10 cellular contexts compared by ENCODE assay signal in genomic region chr14:92607702-92608429, GRCh38.
DNase-seq lines count a peak whose midpoint lies in the region; ATAC-seq and TF ChIP-seq lines count a peak whose summit lies in the region.
"Had no signal": no experiment of that assay in that cellular context is flagged by ENCODE, and none has a peak within 500 bp of the region (broad histone marks: within the 10 kb centered on the region; RNA-seq: fewer than 3 reads in every experiment).

No MANE protein-coding gene starts in this region.

- no peak overlapping the region for H2AK9ac ChIP-seq in IMR-90 (replicated peaks; ENCODE audit: low read depth, low read length, poor library complexity)

- no peak overlapping the region for H2AFZ ChIP-seq in IMR-90 (replicated peaks; ENCODE audit: low read length, poor library complexity)

- H4K20me1 ChIP-seq in IMR-90 (ENCODE audit: insufficient read depth, low read length): no peaks in the 10 kb centered on the region

- intact Hi-C loops in IMR-90 (cut with micrococcal nuclease): no loop called here

- no peak overlapping the region for H3K9ac ChIP-seq in IMR-90 (ENCODE audit: low read depth, low read length)

- peaks cover 21% of the 10 kb centered on the region; the same call in 1 of the 2 replicates for H3K9me1 ChIP-seq in IMR-90 (ENCODE audit: insufficient read depth, low read length)

- H3K27ac ChIP-seq in IMR-90 (ENCODE audit: insufficient read depth, low read length): peak overlapping the region; percentile 52; the same call in 1 of the 2 replicates
- H3K27ac ChIP-seq: tibial nerve had no signal

- no peak overlapping the region for H3K4ac ChIP-seq in IMR-90 (ENCODE audit: low read depth, low read length)

- peaks cover 19% of the 10 kb centered on the region for H3K9me3 Mint-ChIP-seq in mesothelial cell of epicardium

- H2BK20ac ChIP-seq in IMR-90 (ENCODE audit: low read depth, low read length): no peak overlapping the region

- peak overlapping the region; percentile 48 for H2BK5ac ChIP-seq in IMR-90 (ENCODE audit: low read depth, low read length, poor library complexity, severe bottlenecking)

- no peak overlapping the region for H4K91ac ChIP-seq in IMR-90 (ENCODE audit: insufficient read depth, low read depth, low read length)

- no peak overlapping the region for H3K14ac ChIP-seq in IMR-90 (replicated peaks; ENCODE audit: low read depth, low read length)

- peaks cover 14% of the 10 kb centered on the region for H3K4me1 ChIP-seq in IMR-90 (ENCODE audit: control insufficient read depth, insufficient read depth, low read length)

- no peak for TF ChIP-seq POLR2A in IMR-90 (IDR thresholded peaks at IDR 0.05; ENCODE audit: low read depth, low read length)

- TF ChIP-seq RAD21 in IMR-90 (IDR thresholded peaks at IDR 0.05; ENCODE audit: low read length): no peak

- POLR2A ChIA-PET in AG04449 (lab: Yijun Ruan, JAX): interaction anchor here (0.6 kb wide), 1 partner anchor 18 kb away, joined by 3 read pairs; no protein-coding TSS in a partner anchor
- POLR2A ChIA-PET in IMR-90 (lab: Charles Lee; ENCODE audit: unreplicated experiment): no interaction called here

- H4K8ac ChIP-seq in IMR-90 (ENCODE audit: low read depth in 2 of 2, low read length in 2 of 2): no peak overlapping the region

- peaks cover 2% of the 10 kb centered on the region; the same call in 1 of the 2 replicates for H3K9me3 ChIP-seq in IMR-90 (ENCODE audit: control insufficient read depth, insufficient read depth, low read length)

- peaks cover 14 to 44% of the 10 kb centered on the region in 2 experiments for H3K79me1 ChIP-seq in IMR-90 (ENCODE audit: low read depth in 1 of 2, low read length in 2 of 2)

- no peak overlapping the region for H3K4me3 Mint-ChIP-seq in mesothelial cell of epicardium

- H2BK15ac ChIP-seq in IMR-90 (ENCODE audit: low read depth, low read length): no peak overlapping the region

- peak overlapping the region; percentile 56; the same call in 1 of the 2 replicates for H4K5ac ChIP-seq in IMR-90 (ENCODE audit: low read depth, low read length)

- 0 out of 2 replicates have a peak overlapping the region, but pooled peaks have one; percentile 2 for H2AK5ac ChIP-seq in IMR-90 (ENCODE audit: low read depth, low read length)

- in situ Hi-C loops in IMR-90 (cut with MboI; ENCODE audit: low sequenced_read_pairs): no loop called here
- in situ Hi-C loops in KBM-7 (cut with MboI; ENCODE audit: low pct_unique_long_range_greater_than_20kb, low sequenced_read_pairs): no loop called here

- no peak overlapping the region for H3K4me3 ChIP-seq in AG04449 (ENCODE audit: low read depth, low read length)
- H3K4me3 ChIP-seq in IMR-90 (ENCODE audit: insufficient read depth, low read depth, low read length): no peak overlapping the region
- H3K4me3 ChIP-seq in choroid plexus epithelial cell (ENCODE audit: low read depth, low read length): no peak overlapping the region
- H3K4me3 ChIP-seq: tibial nerve had no signal

- no peak overlapping the region; the same call in 1 of the 2 replicates for H3K4me2 ChIP-seq in IMR-90 (ENCODE audit: low read depth, low read length)

- H3K27ac Mint-ChIP-seq in mesothelial cell of epicardium: no peak overlapping the region

- H3K23ac ChIP-seq in IMR-90 (ENCODE audit: low read depth, low read length): no peak overlapping the region

- no peaks in the 10 kb centered on the region for H3K27me3 ChIP-seq in IMR-90 (ENCODE audit: control insufficient read depth, insufficient read depth, low read length)
- H3K27me3 ChIP-seq: tibial nerve had no signal

- H3K56ac ChIP-seq in IMR-90 (ENCODE audit: extremely low read depth, insufficient read depth, low read length): no peak overlapping the region

- dilution Hi-C loops in IMR-90 (cut with HindIII; ENCODE audit: low sequenced_read_pairs, unreplicated experiment): no loop called here

- no peak for TF ChIP-seq CTCF in AG04449 (IDR thresholded peaks at IDR 0.05; ENCODE audit: insufficient read depth, low read length, missing control alignments)
- no peak for TF ChIP-seq CTCF in IMR-90 (conservative IDR thresholded peaks at IDR 0.05; ENCODE audit: low read depth, low read length)
- TF ChIP-seq CTCF in choroid plexus epithelial cell (conservative IDR thresholded peaks at IDR 0.05; ENCODE audit: low read depth, low read length): no peak
- no peak for TF ChIP-seq CTCF in mesothelial cell of epicardium (IDR thresholded peaks at IDR 0.05; ENCODE audit: unreplicated experiment)

- H3K36me3 ChIP-seq in IMR-90 (ENCODE audit: control insufficient read depth, insufficient read depth, low read length): peaks cover 6% of the 10 kb centered on the region
- H3K36me3 ChIP-seq: tibial nerve had no signal

- peak; percentile 48 for ATAC-seq in IMR-90 (ENCODE audit: low read depth)

- no peaks in the 10 kb centered on the region for H3K27me3 Mint-ChIP-seq in mesothelial cell of epicardium (ENCODE audit: low read depth)

- peaks cover 7% of the 10 kb centered on the region for H3K4me1 Mint-ChIP-seq in mesothelial cell of epicardium

- H3K36me3 Mint-ChIP-seq in mesothelial cell of epicardium: peaks cover 13% of the 10 kb centered on the region

- WGBS in IMR-90 (ENCODE audit: extremely low coverage in 2 of 2, insufficient read length in 1 of 2), 2 experiments: no CpG with 5 or more reads among the region's 5 CpGs

- H2BK120ac ChIP-seq in IMR-90 (ENCODE audit: low read depth, low read length): no peak overlapping the region

- peak; percentile 65 for DNase-seq in AG04449 (ENCODE audit: low read depth, low spot score)
- peak; percentile 89 for DNase-seq in IMR-90
- DNase-seq in choroid plexus epithelial cell (ENCODE audit: low read depth): peak; percentile 93
- DNase-seq in kidney tubule cell (ENCODE audit: low spot score): peak; percentile 73
- DNase-seq in NCI-H1092 treated with DMSO at 0.1 percent for 48 hours (lab: John Stamatoyannopoulos, UW): no peak
- no peak for DNase-seq in KBM-7
- no peak for DNase-seq in GF-D8 (lab: John Stamatoyannopoulos, UW)
- DNase-seq in mesothelial cell of epicardium (ENCODE audit: low spot score in 2 of 2, unreplicated experiment in 2 of 2): no peak
- DNase-seq: NCI-H1417 had no signal

- BruUV-seq in IMR-90 (replicated peaks; lab: Mats Ljungman, UMichigan): no TSS peak

- CTCF ChIA-PET in AG04449 (lab: Yijun Ruan, JAX) (interaction anchor here (1.4 kb wide), 1 partner anchor 81 kb away, joined by 3 read pairs; no protein-coding TSS in a partner anchor), IMR-90 (lab: Yijun Ruan, JAX) (no interaction called here)

- H3K18ac ChIP-seq in IMR-90 (ENCODE audit: low read depth, low read length): peak overlapping the region; percentile 64

TF ChIP-seq in IMR-90, 13 proteins besides CTCF, POLR2A, EP300 and RAD21:
- TF ChIP-seq CEBPB (IDR thresholded peaks at IDR 0.05; ENCODE audit: low read depth, low read length) (0 out of 2 replicates have a peak, but pooled peaks have one; percentile 5), MXI1 (IDR thresholded peaks at IDR 0.05; ENCODE audit: borderline replicate concordance, low read depth, low read length) (no peak), NFE2L2 (IDR thresholded peaks at IDR 0.05; ENCODE audit: low read depth, low read length) (no peak), FOS (IDR thresholded peaks at IDR 0.05; ENCODE audit: low read depth, low read length) (no peak), MAFK (IDR thresholded peaks at IDR 0.05; ENCODE audit: low read depth, low read length) (0 out of 2 replicates have a peak, but pooled peaks have one; percentile 13), CHD1 (IDR thresholded peaks at IDR 0.05; ENCODE audit: low read depth, low read length) (no peak), BHLHE40 (IDR thresholded peaks at IDR 0.05; ENCODE audit: low read depth, low read length) (no peak), RCOR1 (IDR thresholded peaks at IDR 0.05; ENCODE audit: insufficient replicate concordance, low read length) (no peak), MAZ (IDR thresholded peaks at IDR 0.05; ENCODE audit: borderline replicate concordance, low read depth, low read length) (no peak), RFX5 (IDR thresholded peaks at IDR 0.05; ENCODE audit: low read depth, low read length) (no peak)
- TF ChIP-seq, protein P1, sequence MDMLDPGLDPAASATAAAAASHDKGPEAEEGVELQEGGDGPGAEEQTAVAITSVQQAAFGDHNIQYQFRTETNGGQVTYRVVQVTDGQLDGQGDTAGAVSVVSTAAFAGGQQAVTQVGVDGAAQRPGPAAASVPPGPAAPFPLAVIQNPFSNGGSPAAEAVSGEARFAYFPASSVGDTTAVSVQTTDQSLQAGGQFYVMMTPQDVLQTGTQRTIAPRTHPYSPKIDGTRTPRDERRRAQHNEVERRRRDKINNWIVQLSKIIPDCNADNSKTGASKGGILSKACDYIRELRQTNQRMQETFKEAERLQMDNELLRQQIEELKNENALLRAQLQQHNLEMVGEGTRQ (IDR thresholded peaks at IDR 0.05; ENCODE audit: low read depth, low read length): no peak

Comparison
In these comparisons a context has a peak if more than half of its experiments do, and no peak if none do; other contexts are left out.
1. DNase-seq: peak in AG04449 (single experiment), IMR-90 (single experiment), choroid plexus epithelial cell (single experiment) and kidney tubule cell (single experiment); none in NCI-H1092 treated with DMSO at 0.1 percent for 48 hours (single experiment), KBM-7 (single experiment), GF-D8 (single experiment) and mesothelial cell of epicardium (0 of 2).